In genomic region chr14:100285913-100286400, GRCh38 we compare ENCODE assay signal across 8 cellular contexts. TPM values are rescaled to one million over a fixed set of nuclear protein-coding genes. Genes with fewer than 3 reads are reported as not detected.
A peak's percentile ranks its signal among the peaks of the same experiment; 100 is the strongest.
DNase-seq lines count a peak whose midpoint lies in the region; ATAC-seq and TF ChIP-seq lines count a peak whose summit lies in the region.

No MANE protein-coding gene starts in this region.

- peak overlapping the region; percentile 75 for H3K4me3 ChIP-seq in kidney epithelial cell (ENCODE audit: low read depth, low read length)

- intact Hi-C loops in activated CD4-positive, alpha-beta T cell treated with anti-CD3 and anti-CD28 coated beads, Interleukin-2, amount 10 ng/mL, durations not matched to agents 24 days and 14 days (cut with micrococcal nuclease): loop anchor here (1.0 kb wide), 2 partner anchors 19 to 89 kb away; a partner anchor contains a TSS

- no peak for DNase-seq in activated CD4-positive, alpha-beta T cell treated with anti-CD3 and anti-CD28 coated beads, Interleukin-2, amount 10 ng/mL, durations not matched to agents 24 days and 14 days
- no peak for DNase-seq in activated CD4-positive, alpha-beta T cell treated with anti-CD3 and anti-CD28 coated beads, Interleukin-2, amount 50 U/mL, for 48 hours
- no peak for DNase-seq in activated naive CD4-positive, alpha-beta T cell treated with anti-CD3 and anti-CD28 coated beads, Interleukin-2, amount 50 U/mL, for 72 hours (ENCODE audit: low spot score in 2 of 2)
- DNase-seq in kidney epithelial cell (ENCODE audit: low read depth) (no peak), activated gamma-delta T cell (lab: John Stamatoyannopoulos, UW) (no peak), NCI-H748 treated with DMSO at 0.1 percent for 48 hours (lab: John Stamatoyannopoulos, UW) (no peak)

- H3K36me3 Mint-ChIP-seq in activated CD4-positive, alpha-beta T cell treated with anti-CD3 and anti-CD28 coated beads, Interleukin-2, amount 10 ng/mL, durations not matched to agents 24 days and 14 days (ENCODE audit: low read depth): peaks cover 2% of the 10 kb centered on the region
- no peaks in the 10 kb centered on the region for H3K36me3 Mint-ChIP-seq in activated naive CD4-positive, alpha-beta T cell treated with anti-CD3 and anti-CD28 coated beads, Interleukin-2, amount 50 U/mL, for 72 hours

- no peaks in the 10 kb centered on the region for H3K27me3 ChIP-seq in kidney epithelial cell (ENCODE audit: control insufficient read depth, insufficient read depth, low read length)

- peaks cover 10% of the 10 kb centered on the region for H3K4me1 Mint-ChIP-seq in activated CD4-positive, alpha-beta T cell treated with anti-CD3 and anti-CD28 coated beads, Interleukin-2, amount 10 ng/mL, durations not matched to agents 24 days and 14 days

- H3K9me3 Mint-ChIP-seq in activated CD4-positive, alpha-beta T cell treated with anti-CD3 and anti-CD28 coated beads, Interleukin-2, amount 10 ng/mL, durations not matched to agents 24 days and 14 days: no peaks in the 10 kb centered on the region
- H3K9me3 Mint-ChIP-seq in activated naive CD4-positive, alpha-beta T cell treated with anti-CD3 and anti-CD28 coated beads, Interleukin-2, amount 50 U/mL, for 72 hours: no peaks in the 10 kb centered on the region

- H3K27me3 Mint-ChIP-seq in activated CD4-positive, alpha-beta T cell treated with anti-CD3 and anti-CD28 coated beads, Interleukin-2, amount 10 ng/mL, durations not matched to agents 24 days and 14 days: no peaks in the 10 kb centered on the region

- H3K36me3 ChIP-seq in kidney epithelial cell (ENCODE audit: control insufficient read depth, insufficient read depth, low read length): peaks cover 2% of the 10 kb centered on the region

- peak overlapping the region; percentile 70 for H3K27ac ChIP-seq in temporal lobe (ENCODE audit: low read depth, low read length)

- no peak for ATAC-seq in activated naive CD4-positive, alpha-beta T cell treated with anti-CD3 and anti-CD28 coated beads, Interleukin-2, amount 50 U/mL, for 72 hours
- no peak for ATAC-seq in GM18861 (IDR thresholded peaks at IDR 0.05; ENCODE audit: unreplicated experiment)

- H3K27ac Mint-ChIP-seq in activated CD4-positive, alpha-beta T cell treated with anti-CD3 and anti-CD28 coated beads, Interleukin-2, amount 10 ng/mL, durations not matched to agents 24 days and 14 days: peak overlapping the region; percentile 85
- H3K27ac Mint-ChIP-seq in activated naive CD4-positive, alpha-beta T cell treated with anti-CD3 and anti-CD28 coated beads, Interleukin-2, amount 50 U/mL, for 72 hours: peak overlapping the region; percentile 72 to 87

- peak overlapping the region; percentile 80 for H3K4me3 Mint-ChIP-seq in activated CD4-positive, alpha-beta T cell treated with anti-CD3 and anti-CD28 coated beads, Interleukin-2, amount 10 ng/mL, durations not matched to agents 24 days and 14 days

- TF ChIP-seq CTCF in kidney epithelial cell (IDR thresholded peaks at IDR 0.05; ENCODE audit: insufficient read depth, low read length, poor library complexity, severe bottlenecking): no peak

RNA-seq across cellular contexts. Expression of gene SLC25A29, which starts 20.3 kb away (rescaled TPM):
- 16.4 and 17.0 TPM in 2 replicates for total RNA-seq in activated CD4-positive, alpha-beta T cell treated with anti-CD3 and anti-CD28 coated beads, Interleukin-2, amount 10 ng/mL, durations not matched to agents 24 days and 14 days
- 1 to 10 TPM; 8.5 to 8.9 TPM for total RNA-seq in activated naive CD4-positive, alpha-beta T cell treated with anti-CD3 and anti-CD28 coated beads, Interleukin-2, amount 50 U/mL, for 72 hours
- total RNA-seq in kidney epithelial cell: 93.7 and 114 TPM in 2 replicates
- 42.8 TPM for total RNA-seq in temporal lobe

RNA-seq across cellular contexts. Expression of gene SLC25A47, which starts 37.2 kb away (rescaled TPM):
- total RNA-seq in activated CD4-positive, alpha-beta T cell treated with anti-CD3 and anti-CD28 coated beads, Interleukin-2, amount 10 ng/mL, durations not matched to agents 24 days and 14 days: not detected in 2 replicates
- total RNA-seq in activated naive CD4-positive, alpha-beta T cell treated with anti-CD3 and anti-CD28 coated beads, Interleukin-2, amount 50 U/mL, for 72 hours: under 1 TPM in 1 of 2 donors, not detected in 1; 0.23 TPM
- total RNA-seq in kidney epithelial cell (not detected in 2 replicates), temporal lobe (not detected)

RNA-seq across cellular contexts. Expression of gene YY1, which starts 47.0 kb away (rescaled TPM):
- 102 and 105 TPM in 2 replicates for total RNA-seq in activated CD4-positive, alpha-beta T cell treated with anti-CD3 and anti-CD28 coated beads, Interleukin-2, amount 10 ng/mL, durations not matched to agents 24 days and 14 days
- 100 to 1,000 TPM in 1 of 2 donors, 10 to 100 TPM in 1; 87.8 to 120 TPM for total RNA-seq in activated naive CD4-positive, alpha-beta T cell treated with anti-CD3 and anti-CD28 coated beads, Interleukin-2, amount 50 U/mL, for 72 hours
- 40.9 and 46.4 TPM in 2 replicates for total RNA-seq in kidney epithelial cell
- total RNA-seq in temporal lobe: 39.1 TPM
